ENCODE assay signal across 3 cellular contexts in genomic region chr22:21493789-21494782, GRCh38. TPM values are rescaled to one million over a fixed set of nuclear protein-coding genes. Genes with fewer than 3 reads are reported as not detected.
"Had no signal": no experiment of that assay in that cellular context is flagged by ENCODE, and none has a peak within 500 bp of the region (broad histone marks: within the 10 kb centered on the region; RNA-seq: fewer than 3 reads in every experiment).

No MANE protein-coding gene starts in this region.

RNA-seq across cellular contexts. Expression of gene RIMBP3C, which starts 57.2 kb away (rescaled TPM):
- total RNA-seq: esophagus muscularis mucosa, myocyte, uterus had no signal
